9 cellular contexts compared by ENCODE assay signal in genomic region chr4:113141901-113142346, GRCh38.
A peak's percentile ranks its signal among the peaks of the same experiment; 100 is the strongest.
DNase-seq lines count a peak whose midpoint lies in the region; ATAC-seq and TF ChIP-seq lines count a peak whose summit lies in the region.
"Had no signal": no experiment of that assay in that cellular context is flagged by ENCODE, and none has a peak within 500 bp of the region (broad histone marks: within the 10 kb centered on the region; RNA-seq: fewer than 3 reads in every experiment).

No MANE protein-coding gene starts in this region.

- intact Hi-C loops in tibial artery (cut with DNase I; ENCODE audit: low total_unique reads), result no loop called here

- DNase-seq in NCI-H146 treated with DMSO at 0.1 percent for 48 hours (lab: John Stamatoyannopoulos, UW; ENCODE audit: unreplicated experiment) (peak; percentile 86), fibroblast of mammary gland (ENCODE audit: low read depth) (peak; percentile 67), coronary artery (ENCODE audit: low spot score) (no peak), tibial artery (no peak), DMS 273 (lab: John Stamatoyannopoulos, UW; ENCODE audit: unreplicated experiment) (no peak), cerebellar nuclear complex (lab: John Stamatoyannopoulos, UW) (no peak)

- peak; percentile 43 for ATAC-seq in GM21529 (IDR thresholded peaks at IDR 0.05; ENCODE audit: unreplicated experiment)

- H3K36me3 ChIP-seq in tibial artery, result no peaks in the 10 kb centered on the region
- H3K36me3 ChIP-seq: BLaER1 had no signal

- H3K27ac ChIP-seq in 22Rv1 (peak overlapping the region; percentile 78), coronary artery (no peak overlapping the region), tibial artery (no peak overlapping the region)
- H3K27ac ChIP-seq: BLaER1 had no signal

- TF ChIP-seq CTCF in 22Rv1 (IDR thresholded peaks at IDR 0.05), result no peak
- TF ChIP-seq CTCF in fibroblast of mammary gland (conservative IDR thresholded peaks at IDR 0.05; ENCODE audit: control insufficient read depth, insufficient read depth, low read depth, low read length), result no peak
- TF ChIP-seq CTCF in coronary artery (IDR thresholded peaks at IDR 0.05), result no peak
- TF ChIP-seq CTCF in tibial artery (IDR thresholded peaks at IDR 0.05), result no peak

- no peaks in the 10 kb centered on the region for H3K9me3 ChIP-seq in tibial artery
- H3K9me3 ChIP-seq: BLaER1 had no signal

- H3K4me1 ChIP-seq in tibial artery, result peaks cover 0 to 17% (median 2%) of the 10 kb centered on the region in 4 donors

- H3K4me3 ChIP-seq in fibroblast of mammary gland (ENCODE audit: control insufficient read depth, low read depth, low read length) (no peak overlapping the region), coronary artery (no peak overlapping the region), tibial artery (no peak overlapping the region)
- H3K4me3 ChIP-seq: BLaER1 had no signal

- H3K27me3 ChIP-seq in tibial artery, result no peaks in the 10 kb centered on the region
- H3K27me3 ChIP-seq: BLaER1 had no signal

Comparison
In these comparisons a context has a peak if more than half of its experiments do, and no peak if none do; other contexts are left out.
1. DNase-seq: peak in NCI-H146 treated with DMSO at 0.1 percent for 48 hours (single experiment) and fibroblast of mammary gland (single experiment); none in coronary artery (single experiment), tibial artery (0 of 2), DMS 273 (single experiment) and cerebellar nuclear complex (0 of 2).